ENCODE assay signal across 1 cellular context in genomic region chr11:3203221-3204043, GRCh38.
TF ChIP-seq lines count a peak whose summit lies in the region.

No MANE protein-coding gene starts in this region.

TF ChIP-seq in H1, 55 proteins besides CTCF, POLR2A, EP300 and RAD21 (continued from another document):
- TF ChIP-seq RNF2 (IDR thresholded peaks at IDR 0.05; ENCODE audit: borderline replicate concordance, low read depth, low read length, missing control alignments, poor library complexity, severe bottlenecking) (no peak), YY1 (IDR thresholded peaks at IDR 0.05; ENCODE audit: low read depth, low read length) (no peak), PHF8 (conservative IDR thresholded peaks at IDR 0.05; ENCODE audit: low read depth, low read length) (no peak), SP2 (IDR thresholded peaks at IDR 0.05; ENCODE audit: low read length) (no peak), NRF1 (IDR thresholded peaks at IDR 0.05; ENCODE audit: low read depth, low read length) (no peak), ATF3 (IDR thresholded peaks at IDR 0.05; ENCODE audit: insufficient read depth, low read depth, low read length) (no peak), ZNF274 (IDR thresholded peaks at IDR 0.05; ENCODE audit: borderline replicate concordance, extremely low read depth, low read length) (no peak), KDM5A (IDR thresholded peaks at IDR 0.05; ENCODE audit: low read length) (no peak), KDM4A (IDR thresholded peaks at IDR 0.05; ENCODE audit: low read depth, low read length, severe bottlenecking) (peak; percentile 59), TAF7 (optimal IDR thresholded peaks at IDR 0.05; ENCODE audit: borderline replicate concordance, low read depth, low read length) (no peak), BRCA1 (IDR thresholded peaks at IDR 0.05; ENCODE audit: low read depth, low read length) (no peak), RBBP5 (IDR thresholded peaks at IDR 0.05; ENCODE audit: borderline replicate concordance, low read depth, low read length) (no peak), EZH2 (IDR thresholded peaks at IDR 0.05; ENCODE audit: low read depth, low read length, severe bottlenecking) (peak; percentile 47), GABPA (IDR thresholded peaks at IDR 0.05; ENCODE audit: borderline replicate concordance, insufficient read depth, low read length) (no peak), E2F6 (IDR thresholded peaks at IDR 0.05) (peak; percentile 79), TCF12 (IDR thresholded peaks at IDR 0.05; ENCODE audit: low read depth, low read length) (no peak), BCL11A (IDR thresholded peaks at IDR 0.05; ENCODE audit: low read depth in 2 of 2, low read length in 2 of 2) (no peak), CBX8 (IDR thresholded peaks at IDR 0.05; ENCODE audit: borderline replicate concordance, low read depth, low read length) (no peak), TBP (IDR thresholded peaks at IDR 0.05; ENCODE audit: low read depth, low read length) (no peak), FOSL1 (IDR thresholded peaks at IDR 0.05; ENCODE audit: insufficient read depth, low read depth, low read length) (no peak), RXRA (IDR thresholded peaks at IDR 0.05; ENCODE audit: insufficient read depth, low read depth, low read length) (no peak), SAP30 (IDR thresholded peaks at IDR 0.05; ENCODE audit: insufficient read depth, insufficient replicate concordance, low read length) (no peak), HDAC2 (IDR thresholded peaks at IDR 0.05; ENCODE audit: borderline replicate concordance in 1 of 2, low read depth in 2 of 2, low read length in 2 of 2) (no peak), BACH1 (IDR thresholded peaks at IDR 0.05; ENCODE audit: low read length) (no peak), SIX5 (IDR thresholded peaks at IDR 0.05; ENCODE audit: low read depth, low read length) (no peak), CHD7 (IDR thresholded peaks at IDR 0.05; ENCODE audit: insufficient replicate concordance, low read length) (no peak), CTBP2 (IDR thresholded peaks at IDR 0.05; ENCODE audit: borderline replicate concordance, insufficient read depth, insufficient read length, low read length) (no peak), SP4 (IDR thresholded peaks at IDR 0.05; ENCODE audit: low read length) (no peak), NANOG (IDR thresholded peaks at IDR 0.05; ENCODE audit: insufficient read depth, low read depth, low read length, poor library complexity, severe bottlenecking) (no peak), HDAC6 (IDR thresholded peaks at IDR 0.05; ENCODE audit: low read depth, low read length) (no peak), SRF (IDR thresholded peaks at IDR 0.05; ENCODE audit: low read depth, low read length) (no peak), POU5F1 (IDR thresholded peaks at IDR 0.05; ENCODE audit: low read depth, low read length) (no peak), TEAD4 (IDR thresholded peaks at IDR 0.05; ENCODE audit: low read depth, low read length) (no peak), GTF2F1 (IDR thresholded peaks at IDR 0.05; ENCODE audit: borderline replicate concordance, low read depth, low read length) (no peak), CBX5 (IDR thresholded peaks at IDR 0.05; ENCODE audit: low read depth, low read length) (no peak), JUND (IDR thresholded peaks at IDR 0.05; ENCODE audit: low read length) (no peak), ASH2L (IDR thresholded peaks at IDR 0.05; ENCODE audit: low read length) (peak; percentile 59), SUZ12 (IDR thresholded peaks at IDR 0.05; ENCODE audit: low read length) (no peak; the same call in 1 of the 2 replicates), CEBPB (IDR thresholded peaks at IDR 0.05; ENCODE audit: low read depth, low read length) (peak; percentile 33; the same call in 1 of the 2 replicates), MAFK (IDR thresholded peaks at IDR 0.05; ENCODE audit: low read depth, low read length) (no peak), CREB1 (IDR thresholded peaks at IDR 0.05) (no peak), SIRT6 (IDR thresholded peaks at IDR 0.05; ENCODE audit: low read length) (no peak), MAX (IDR thresholded peaks at IDR 0.05) (peak; percentile 89), ATF2 (IDR thresholded peaks at IDR 0.05; ENCODE audit: low read length) (no peak), USF2 (IDR thresholded peaks at IDR 0.05; ENCODE audit: low read length) (no peak), CHD1 (IDR thresholded peaks at IDR 0.05; ENCODE audit: low read depth, low read length) (no peak), JUN (IDR thresholded peaks at IDR 0.05; ENCODE audit: low read depth, low read length) (no peak)
TF ChIP-seq in H1: peak in this region for 7.
